19 cellular contexts compared by ENCODE assay signal in genomic region chr18:22189431-22189830, GRCh38. TPM values are rescaled to one million over a fixed set of nuclear protein-coding genes. Genes with fewer than 3 reads are reported as not detected.
DNase-seq lines count a peak whose midpoint lies in the region; ATAC-seq and TF ChIP-seq lines count a peak whose summit lies in the region.
"Had no signal": no experiment of that assay in that cellular context is flagged by ENCODE, and none has a peak within 500 bp of the region (broad histone marks: within the 10 kb centered on the region; RNA-seq: fewer than 3 reads in every experiment).

No MANE protein-coding gene starts in this region.

- peak in 1 of 2 donors; percentile 15 for ATAC-seq in lower lobe of right lung
- ATAC-seq in HG03432 (IDR thresholded peaks at IDR 0.05; ENCODE audit: unreplicated experiment), result no peak
- ATAC-seq: HepG2; naive thymus-derived CD8-positive, alpha-beta T cell; T-helper 17 cell had no signal

- TF ChIP-seq POLR2A in thyroid gland (IDR thresholded peaks at IDR 0.05), result no peak

- intact Hi-C loops in lower lobe of right lung (cut with DNase I), result no loop called here
- intact Hi-C loops in thyroid gland (cut with DNase I), result no loop called here

- H3K4me1 ChIP-seq in adipocyte (ENCODE audit: control insufficient read depth, insufficient read depth, low read length) (peaks cover 34% of the 10 kb centered on the region), lower lobe of right lung (peaks cover 83% of the 10 kb centered on the region), thyroid gland (peaks cover 5 to 6% of the 10 kb centered on the region in 2 donors)

- H3K27me3 ChIP-seq in adipocyte (replicated peaks; ENCODE audit: control insufficient read depth, insufficient read depth, low read length) (no peaks in the 10 kb centered on the region), lower lobe of right lung (ENCODE audit: low read depth) (no peaks in the 10 kb centered on the region), thyroid gland (no peaks in the 10 kb centered on the region)

- H3K9ac ChIP-seq in adipocyte (ENCODE audit: low read length), result no peak overlapping the region

- no peaks in the 10 kb centered on the region for H3K9me3 ChIP-seq in adipocyte (ENCODE audit: control insufficient read depth, low read length)
- no peaks in the 10 kb centered on the region for H3K9me3 ChIP-seq in lower lobe of right lung
- no peaks in the 10 kb centered on the region for H3K9me3 ChIP-seq in thyroid gland

- H3K4me3 ChIP-seq in adipocyte (ENCODE audit: low read length) (no peak overlapping the region), coronary artery (peak overlapping the region; percentile 23), lower lobe of right lung (no peak overlapping the region), thyroid gland (replicated peaks in 1 of 3) (no peak overlapping the region)
- H3K4me3 ChIP-seq: skin epidermis had no signal

- 71 to 72% methylated on average over 3 of the region's 3 CpGs for WGBS in thyroid gland, 2 donors

- TF ChIP-seq CTCF in coronary artery (IDR thresholded peaks at IDR 0.05) (no peak), lower lobe of right lung (IDR thresholded peaks at IDR 0.05) (no peak), thyroid gland (IDR thresholded peaks at IDR 0.05) (no peak)

- DNase-seq in adipocyte (ENCODE audit: low read depth) (peak; percentile 50), coronary artery (ENCODE audit: low spot score) (no peak), lower lobe of right lung (no peak), thyroid gland (no peak), OCI-M1 (lab: John Stamatoyannopoulos, UW) (no peak)
- DNase-seq in activated naive CD4-positive, alpha-beta T cell (lab: John Stamatoyannopoulos, UW), result no peak
- DNase-seq: activated B cell treated with CpG ODN at 0.5 μM for 24 hours; activated T-cell treated with anti-CD3 and anti-CD28 coated beads, Interleukin-2, amount 50 U/mL, for 48 hours; CD4-positive, alpha-beta memory T cell; DMS79 treated with DMSO at 0.1 percent for 48 hours; effector CD8-positive, alpha-beta T cell; H9; naive thymus-derived CD8-positive, alpha-beta T cell; NCI-H2171 treated with DMSO at 0.1 percent for 48 hours; stimulated activated CD4-positive, alpha-beta T cell treated with anti-CD3 and anti-CD28 coated beads, Interleukin-4, amount 100 ng/mL, for 24 hours; T-helper 17 cell had no signal

- peak overlapping the region; percentile 86 to 89 for H3K27ac ChIP-seq in coronary artery
- peak overlapping the region; percentile 76 for H3K27ac ChIP-seq in lower lobe of right lung
- H3K27ac ChIP-seq in thyroid gland, result peak overlapping the region in 2 of 3 donors; percentile 14 to 32
- H3K27ac ChIP-seq: skin epidermis had no signal

- H3K36me3 ChIP-seq in adipocyte (ENCODE audit: control insufficient read depth, insufficient read depth, low read length, severe bottlenecking), result peaks cover 29% of the 10 kb centered on the region
- H3K36me3 ChIP-seq in lower lobe of right lung, result peaks cover 20% of the 10 kb centered on the region
- peaks cover 0 to 5% of the 10 kb centered on the region in 2 donors for H3K36me3 ChIP-seq in thyroid gland

RNA-seq across cellular contexts. Expression of gene GATA6, which starts 20.0 kb away (rescaled TPM):
- 22.1 TPM for total RNA-seq in lower lobe of right lung
- 10 to 100 TPM in 3 of 4 donors, 1 to 10 TPM in 1; 8.5 to 18.9 (median 15.1) TPM for total RNA-seq in thyroid gland
- total RNA-seq: activated B cell treated with CpG ODN at 0.5 μM for 24 hours; CD4-positive, alpha-beta memory T cell; H9; T-helper 17 cell had no signal

Comparison
In these comparisons a context has a peak if more than half of its experiments do, and no peak if none do; other contexts are left out.
1. H3K27ac ChIP-seq: peak in every context shown above with its lines; median percentile 88 in coronary artery; 76 in lower lobe of right lung; 23 in thyroid gland.